ENCODE assay signal across 16 cellular contexts in the genomic region with DNA sequence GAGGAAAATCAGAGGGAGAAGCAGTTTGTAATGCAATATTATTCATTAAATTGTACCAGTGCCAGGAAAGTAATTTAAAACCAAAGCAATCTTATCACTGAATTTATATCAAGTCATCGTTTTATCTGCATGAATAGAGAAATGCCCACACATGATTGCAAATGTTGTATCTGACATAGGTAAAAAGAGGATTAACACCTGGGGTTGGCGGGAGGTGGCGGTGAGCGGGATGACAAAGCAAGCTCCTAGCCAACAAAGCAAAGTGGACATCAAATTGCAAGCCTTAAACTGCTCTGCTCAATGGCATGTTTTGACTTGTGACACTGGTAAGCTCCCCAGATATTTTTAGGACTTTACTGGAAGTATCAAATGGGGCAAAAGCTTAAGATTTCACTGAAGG. TPM values are rescaled to one million over a fixed set of nuclear protein-coding genes. Genes with fewer than 3 reads are reported as not detected.
DNase-seq lines count a peak whose midpoint lies in the region; ATAC-seq, FAIRE-seq and TF ChIP-seq lines count a peak whose summit lies in the region.
"Had no signal": no experiment of that assay in that cellular context is flagged by ENCODE, and none has a peak within 500 bp of the region (broad histone marks: within the 10 kb centered on the region; RNA-seq: fewer than 3 reads in every experiment).

No MANE protein-coding gene starts in this region.

- H3K4me3 ChIP-seq in mammary epithelial cell (replicated peaks in 1 of 3; ENCODE audit: insufficient read depth in 1 of 3, low read depth in 2 of 3, low read length in 3 of 3) (no peak overlapping the region), breast epithelium (no peak overlapping the region), keratinocyte (ENCODE audit: control insufficient read depth in 2 of 3, extremely low read depth in 1 of 3, insufficient read depth in 2 of 3, low read depth in 1 of 3, low read length in 3 of 3) (no peak overlapping the region)
- H3K4me3 ChIP-seq: HAP-1 had no signal

- no peaks in the 10 kb centered on the region for H3K36me3 ChIP-seq in mammary epithelial cell (ENCODE audit: insufficient read depth, low read length)
- no peaks in the 10 kb centered on the region for H3K36me3 ChIP-seq in breast epithelium
- no peaks in the 10 kb centered on the region for H3K36me3 ChIP-seq in keratinocyte (ENCODE audit: control insufficient read depth in 2 of 2, extremely low read depth in 1 of 2, insufficient read depth in 2 of 2, low read length in 2 of 2)
- H3K36me3 ChIP-seq: HAP-1 had no signal

- TF ChIP-seq CTCF in mammary epithelial cell (conservative IDR thresholded peaks at IDR 0.05 in 1 of 2, IDR thresholded peaks at IDR 0.05 in 1 of 2; ENCODE audit: extremely low read depth in 1 of 2, insufficient read depth in 1 of 2, low read depth in 1 of 2, low read length in 2 of 2) (no peak), breast epithelium (IDR thresholded peaks at IDR 0.05) (no peak), VCaP (conservative IDR thresholded peaks at IDR 0.05) (no peak), keratinocyte (optimal IDR thresholded peaks at IDR 0.05 in 1 of 3, IDR thresholded peaks at IDR 0.05 in 1 of 3, conservative IDR thresholded peaks at IDR 0.05 in 1 of 3; ENCODE audit: extremely low read depth in 1 of 3, insufficient read depth in 2 of 3, low read length in 3 of 3) (no peak), GM13976 (IDR thresholded peaks at IDR 0.05; ENCODE audit: borderline replicate concordance, control extremely low read depth, extremely low read depth, insufficient read depth, missing control alignments) (no peak)

- FAIRE-seq in keratinocyte (lab: Jason Lieb, UNC): no peak
- FAIRE-seq in HTR-8/SVneo (lab: Jason Lieb, UNC): no peak
- FAIRE-seq: A204.1 had no signal

- H3K79me2 ChIP-seq in mammary epithelial cell (ENCODE audit: insufficient read depth, low read length) (no peaks in the 10 kb centered on the region), keratinocyte (ENCODE audit: control insufficient read depth, insufficient read depth, low read length) (no peaks in the 10 kb centered on the region)

- intact Hi-C loops in mammary epithelial cell (cut with micrococcal nuclease) (no loop called here), breast epithelium (cut with DNase I; ENCODE audit: low total_unique reads) (no loop called here)

- ATAC-seq in GM19351 (IDR thresholded peaks at IDR 0.05; ENCODE audit: unreplicated experiment): no peak

- in situ Hi-C loops in mammary epithelial cell (cut with MboI; ENCODE audit: low sequenced_read_pairs in 2 of 2): no loop called here
- in situ Hi-C loops in GM13976 (cut with MboI; ENCODE audit: low sequenced_read_pairs, unreplicated experiment): no loop called here

- H3K9me3 ChIP-seq in mammary epithelial cell (replicated peaks; ENCODE audit: insufficient read depth, low read length) (no peaks in the 10 kb centered on the region), breast epithelium (no peaks in the 10 kb centered on the region), keratinocyte (ENCODE audit: control insufficient read depth, low read depth, low read length) (no peaks in the 10 kb centered on the region)
- H3K9me3 ChIP-seq: Caco-2, HAP-1 had no signal

- H3K27me3 ChIP-seq in mammary epithelial cell (ENCODE audit: insufficient read depth, low read length) (no peaks in the 10 kb centered on the region), breast epithelium (no peaks in the 10 kb centered on the region), keratinocyte (ENCODE audit: control insufficient read depth, extremely low read depth, insufficient read depth, low read length) (no peaks in the 10 kb centered on the region)

- WGBS in mammary epithelial cell (ENCODE audit: low coverage, missing lambda C conversion rate): 49% methylated on average over 4 of the region's 4 CpGs

- H4K20me1 ChIP-seq in mammary epithelial cell (ENCODE audit: insufficient read depth, low read length): no peaks in the 10 kb centered on the region
- H4K20me1 ChIP-seq in keratinocyte (ENCODE audit: control insufficient read depth, extremely low read depth, insufficient read depth, low read length): no peaks in the 10 kb centered on the region

- CTCF ChIA-PET in mammary epithelial cell (lab: Charles Lee; ENCODE audit: low non-redundant PET): interaction anchor here (0.6 kb wide), 1 partner anchor 258 kb away, joined by 3 read pairs; no protein-coding TSS in a partner anchor

- no peak overlapping the region for H3K4me2 ChIP-seq in mammary epithelial cell (ENCODE audit: insufficient read depth, low read depth, low read length)
- peak overlapping the region; percentile 32 for H3K4me2 ChIP-seq in keratinocyte (ENCODE audit: control insufficient read depth, extremely low read depth, insufficient read depth, low read depth, low read length)

- dilution Hi-C loops in mammary epithelial cell (cut with HindIII; ENCODE audit: low sequenced_read_pairs): no loop called here
- dilution Hi-C loops in keratinocyte (cut with MboI; ENCODE audit: extremely low pct_ligation_motif_present, low sequenced_read_pairs): no loop called here

- H3K4me1 ChIP-seq in mammary epithelial cell (ENCODE audit: insufficient read depth, low read length) (peaks cover 13% of the 10 kb centered on the region), breast epithelium (no peaks in the 10 kb centered on the region), keratinocyte (ENCODE audit: control insufficient read depth, extremely low read depth, insufficient read depth, low read length) (peaks cover 18% of the 10 kb centered on the region)
- H3K4me1 ChIP-seq: Caco-2, HAP-1 had no signal

- H3K27ac ChIP-seq in mammary epithelial cell (ENCODE audit: insufficient read depth, low read depth, low read length): no peak overlapping the region
- no peak overlapping the region for H3K27ac ChIP-seq in breast epithelium
- peak overlapping the region; percentile 68 for H3K27ac ChIP-seq in VCaP
- no peak overlapping the region for H3K27ac ChIP-seq in keratinocyte (ENCODE audit: control insufficient read depth, insufficient read depth, low read length)
- H3K27ac ChIP-seq: C4-2B had no signal

- BruUV-seq in mammary epithelial cell (replicated peaks; lab: Mats Ljungman, UMichigan): no TSS peak

- DNase-seq in mammary epithelial cell (peak; percentile 7), breast epithelium (ENCODE audit: low spot score in 2 of 2) (no peak), keratinocyte (ENCODE audit: low read depth, low spot score) (no peak), HTR-8/SVneo (ENCODE audit: insufficient read length, low spot score) (no peak), GM13976 (ENCODE audit: low spot score) (no peak)
- DNase-seq: AML-193; Caco-2; CD4-positive, alpha-beta T cell; DMS79 treated with DMSO at 0.1 percent for 48 hours; GF-D8 had no signal

- TF ChIP-seq POLR2A in breast epithelium (IDR thresholded peaks at IDR 0.05): no peak

- no peak overlapping the region for H3K9ac ChIP-seq in mammary epithelial cell (ENCODE audit: insufficient read depth, low read length)
- H3K9ac ChIP-seq in keratinocyte (ENCODE audit: control insufficient read depth, extremely low read depth, insufficient read depth, low read length): no peak overlapping the region

- H2AFZ ChIP-seq in mammary epithelial cell (ENCODE audit: low read depth, low read length): no peak overlapping the region
- peak overlapping the region; percentile 16 for H2AFZ ChIP-seq in keratinocyte (ENCODE audit: control insufficient read depth, low read length)

- no peaks in the 10 kb centered on the region for H3K9me1 ChIP-seq in keratinocyte (ENCODE audit: control insufficient read depth, extremely low read depth, insufficient read depth, low read length)

RNA-seq across cellular contexts. Expression of a gene that starts 16.4 kb away (rescaled TPM):
- total RNA-seq in mammary epithelial cell (1 to 10 TPM in 1 of 2 donors, under 1 TPM in 1; 0.24 to 1.2 TPM), breast epithelium (100 to 1,000 TPM in 1 of 3 donors, 10 to 100 TPM in 1, 1 to 10 TPM in 1; 9.8 to 137 (median 10.5) TPM)
- polyA plus RNA-seq in mammary epithelial cell (0.06 TPM), keratinocyte (0.21 to 0.75 TPM (median 0.45 TPM) in 3 replicates)
- polyA minus RNA-seq in mammary epithelial cell (not detected), keratinocyte (1.6 to 1.8 TPM in 2 of 3 replicates, not detected in the other)
- polyA plus RNA-seq in keratinocyte (2011; ENCODE audit: low read depth): 45.4 TPM
- polyA plus RNA-seq in keratinocyte (2011; cell fraction: cytosol; rRNA removed): 0.12 and 0.39 TPM in 2 replicates
- polyA plus RNA-seq in keratinocyte (2011; cell fraction: nucleus; rRNA removed): 0.34 TPM in 1 of 2 replicates, not detected in the other
- polyA plus RNA-seq in keratinocyte (2012; ENCODE audit: low replicate concordance): 0.34 and 27.5 TPM in 2 replicates
- not detected for polyA minus RNA-seq in keratinocyte (2011; cell fraction: cytosol; rRNA and poly(A)+ RNA removed)
- polyA minus RNA-seq in keratinocyte (2011; cell fraction: nucleus; rRNA and poly(A)+ RNA removed): 1.1 and 1.9 TPM in 2 replicates
- polyA plus RNA-seq: BJ had no signal

Comparison
In these comparisons a context has a peak if more than half of its experiments do, and no peak if none do; other contexts are left out.
1. RNA of a gene that starts 16.4 kb away (total RNA-seq): 9.8 to 137 TPM in breast epithelium; 0.24 to 1.2 TPM in mammary epithelial cell; every median in the first group is over 4 times any median in the second.